8 cellular contexts compared by ENCODE assay signal in genomic region chr15:93030430-93031102, GRCh38. TPM values are rescaled to one million over a fixed set of nuclear protein-coding genes. Genes with fewer than 3 reads are reported as not detected.
DNase-seq lines count a peak whose midpoint lies in the region; ATAC-seq and TF ChIP-seq lines count a peak whose summit lies in the region.

No MANE protein-coding gene starts in this region.

- intact Hi-C loops in adrenal gland (cut with DNase I) (loop anchor here (5.0 to 10.0 kb wide), 3 partner anchors 964 to 1094 kb away; no protein-coding TSS in a partner anchor), left ventricle myocardium superior (cut with micrococcal nuclease) (loop anchor here (5.0 kb wide), 1 partner anchor 1092 kb away; no protein-coding TSS in a partner anchor)

- H3K9me3 ChIP-seq in adrenal gland (replicated peaks in 1 of 3): no peaks in the 10 kb centered on the region

- H3K4me1 ChIP-seq in adrenal gland (replicated peaks in 1 of 2): peaks cover 24 to 40% of the 10 kb centered on the region in 2 donors

- in situ Hi-C loops in KBM-7 (cut with MboI; ENCODE audit: low pct_unique_long_range_greater_than_20kb, low sequenced_read_pairs): loop anchor here (25.0 kb wide), 1 partner anchor 1082 kb away; no protein-coding TSS in a partner anchor

- peak; percentile 60 for DNase-seq in GM12865 (ENCODE audit: low read depth)
- peak; percentile 82 for DNase-seq in KBM-7
- DNase-seq in SW 1271 (lab: John Stamatoyannopoulos, UW): peak; percentile 33 to 63
- DNase-seq in adrenal gland: peak; percentile 68 to 90 (median 79)
- DNase-seq in left ventricle myocardium superior: peak; percentile 73
- peak; percentile 88 for DNase-seq in retina
- no peak for DNase-seq in cortex of kidney (lab: John Stamatoyannopoulos, UW)

- WGBS in adrenal gland, 4 donors: 15 to 24% (median 19%) methylated on average over 10 to 20 of the region's 20 CpGs

- peak overlapping the region in 3 of 5 donors; percentile 74 to 96 (median 85) for H3K27ac ChIP-seq in adrenal gland

- peaks cover 0 to 20% of the 10 kb centered on the region in 2 donors for H3K36me3 ChIP-seq in adrenal gland (replicated peaks in 1 of 2)

- ATAC-seq in GM21786 (IDR thresholded peaks at IDR 0.05; ENCODE audit: unreplicated experiment): peak; percentile 76
- peak; percentile 66 for ATAC-seq in left ventricle myocardium superior

- no peak overlapping the region for H3K4me3 ChIP-seq in GM12865 (ENCODE audit: low read depth, low read length)
- H3K4me3 ChIP-seq in adrenal gland: no peak overlapping the region

- no peak for TF ChIP-seq POLR2A in adrenal gland (IDR thresholded peaks at IDR 0.05)

- peak; percentile 85 for TF ChIP-seq CTCF in GM12865 (IDR thresholded peaks at IDR 0.05; ENCODE audit: insufficient read depth, low read depth, low read length, missing control alignments)
- peak; percentile 69 to 90 (median 83) for TF ChIP-seq CTCF in adrenal gland (IDR thresholded peaks at IDR 0.05)

- H3K27me3 ChIP-seq in adrenal gland: no peaks in the 10 kb centered on the region

RNA-seq across cellular contexts. Expression of gene RGMA, which starts 58.4 kb away (rescaled TPM):
- total RNA-seq in adrenal gland (1 to 10 TPM; 2.5 to 9.0 (median 3.4) TPM), left ventricle myocardium superior (27.0 TPM)
- polyA plus RNA-seq in adrenal gland: 1 to 10 TPM in 2 of 3 donors, under 1 TPM in 1; 0.75 to 4.1 (median 3.2) TPM
